7 cellular contexts compared by ENCODE assay signal in the genomic region with DNA sequence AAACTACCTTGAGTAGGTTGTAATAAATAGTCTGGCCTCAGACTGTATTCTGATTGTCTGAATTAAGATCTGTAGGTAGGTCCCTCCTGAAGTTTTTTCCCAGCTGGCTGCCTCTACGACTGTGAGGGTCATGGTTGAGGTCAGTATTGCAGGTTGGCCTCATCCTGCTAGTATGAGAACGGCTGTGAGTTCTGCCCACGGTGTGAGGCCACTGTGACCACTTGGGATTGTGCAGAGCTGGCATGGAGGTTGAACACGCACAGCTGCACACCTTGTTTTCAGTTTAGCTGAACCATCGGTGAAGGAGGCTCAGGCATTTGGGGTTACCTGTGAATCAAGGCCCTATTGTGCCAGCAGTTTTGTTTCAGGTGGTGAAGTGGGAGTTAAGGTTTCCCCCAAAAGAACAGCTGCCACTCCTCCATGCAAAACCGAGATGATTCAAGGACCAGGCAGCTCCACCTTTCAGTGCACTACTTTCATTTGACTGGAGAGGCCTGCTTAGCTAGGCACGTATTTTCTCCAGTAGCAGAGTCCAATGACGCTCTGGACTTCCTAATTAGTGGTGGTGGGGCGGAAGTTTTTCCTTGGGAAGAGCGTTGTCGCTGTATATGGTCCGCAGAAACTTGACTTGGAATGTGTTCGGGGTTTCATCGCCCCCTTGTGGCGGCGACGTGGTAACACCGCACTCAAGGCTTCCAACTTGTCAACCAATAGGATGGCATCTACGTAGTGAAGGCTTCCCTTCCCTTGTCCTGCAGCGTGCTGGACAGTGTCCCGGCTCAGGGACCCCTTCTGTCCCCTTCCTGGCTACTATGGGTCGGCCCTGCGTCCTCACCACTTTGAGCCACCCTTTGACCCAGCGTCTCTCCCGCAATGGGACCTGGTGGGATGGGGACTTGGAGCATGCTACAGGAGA. TPM values are rescaled to one million over a fixed set of nuclear protein-coding genes. Genes with fewer than 3 reads are reported as not detected.
DNase-seq lines count a peak whose midpoint lies in the region; ATAC-seq and TF ChIP-seq lines count a peak whose summit lies in the region.

No MANE protein-coding gene starts in this region.

- H3K4me1 ChIP-seq in HAP-1 (peaks cover 8% of the 10 kb centered on the region), left lung (peaks cover 0 to 9% of the 10 kb centered on the region in 2 donors)

- H3K4me3 ChIP-seq in GM12865 (ENCODE audit: low read depth, low read length) (peak overlapping the region; percentile 26; the same call in 1 of the 2 replicates), HAP-1 (no peak overlapping the region), dorsolateral prefrontal cortex (peak overlapping the region in 23 of 59 donors; percentile 1 to 43 (median 22)), left lung (no peak overlapping the region)

- no peaks in the 10 kb centered on the region for H3K9me3 ChIP-seq in HAP-1
- no peaks in the 10 kb centered on the region for H3K9me3 ChIP-seq in left lung

- peak; percentile 98 for ATAC-seq in left lung

- peak; percentile 72 for DNase-seq in GM12865 (ENCODE audit: low read depth)
- DNase-seq in HAP-1 (ENCODE audit: low spot score in 2 of 2): peak; percentile 77 to 82
- DNase-seq in NCI-H1092 treated with DMSO at 0.1 percent for 48 hours (lab: John Stamatoyannopoulos, UW): peak; percentile 33
- DNase-seq in activated CD4-positive, alpha-beta T cell treated with anti-CD3 and anti-CD28 coated beads for 4 hours: peak; percentile 9 to 39
- DNase-seq in dorsolateral prefrontal cortex: peak in 9 of 10 donors; percentile 36 to 68 (median 51)
- DNase-seq in left lung: peak; percentile 44 to 82
- peak in 2 of 3 experiments; percentile 6 to 24 for DNase-seq in stimulated activated CD4-positive, alpha-beta T cell treated with anti-CD3 and anti-CD28 coated beads, TNF-alpha, amount 100 ng/mL, for 24 hours (ENCODE audit: low read depth in 3 of 3)

- in situ Hi-C loops in HAP-1 (cut with MboI; ENCODE audit: low sequenced_read_pairs): loop anchor here (5.0 to 25.0 kb wide), 2 partner anchors 75 to 295 kb away; a partner anchor contains a TSS

- TF ChIP-seq CTCF in GM12865 (IDR thresholded peaks at IDR 0.05; ENCODE audit: insufficient read depth, low read depth, low read length, missing control alignments): peak; percentile 58
- TF ChIP-seq CTCF in dorsolateral prefrontal cortex (IDR thresholded peaks at IDR 0.05 in 54 of 56, conservative IDR thresholded peaks at IDR 0.05 in 2 of 56; ENCODE audit: low read depth in 1 of 56, partially characterized antibody in 56 of 56): peak; percentile 41 to 84 (median 71)
- TF ChIP-seq CTCF in left lung (IDR thresholded peaks at IDR 0.05): peak; percentile 52 to 76

- peaks cover 18% of the 10 kb centered on the region for H3K36me3 ChIP-seq in HAP-1 (replicated peaks)
- peaks cover 0 to 2% of the 10 kb centered on the region in 2 donors for H3K36me3 ChIP-seq in left lung

- intact Hi-C loops in dorsolateral prefrontal cortex (cut with DNase I): loop anchor here (2.0 to 10.0 kb wide), 2 partner anchors 72 to 76 kb away; no protein-coding TSS in a partner anchor
- intact Hi-C loops in left lung (cut with DNase I): loop anchor here in 1 of 2 donors (5.0 kb wide), 1 partner anchor 75 kb away; no protein-coding TSS in a partner anchor

- H3K27me3 ChIP-seq in HAP-1 (ENCODE audit: low read depth) (no peaks in the 10 kb centered on the region), dorsolateral prefrontal cortex (peaks cover 0 to 49% (median 3%) of the 10 kb centered on the region in 45 donors), left lung (no peaks in the 10 kb centered on the region)

- H3K27ac ChIP-seq in dorsolateral prefrontal cortex (peak overlapping the region in 4 of 59 donors; percentile 9 to 43 (median 26)), left lung (no peak overlapping the region)

RNA-seq across cellular contexts. Expression of a gene that starts 13.8 kb away (rescaled TPM):
- 10 to 100 TPM in 2 of 120 experiments, 1 to 10 TPM in 118; 2.1 to 11.2 (median 5.9) TPM for total RNA-seq in dorsolateral prefrontal cortex
- total RNA-seq in left lung: 1 to 10 TPM; 3.8 to 6.6 TPM

RNA-seq across cellular contexts. Expression of a gene that starts 13.8 kb away (rescaled TPM):
- total RNA-seq in dorsolateral prefrontal cortex (10 to 100 TPM in 83 of 120 experiments, 1 to 10 TPM in 37; 2.4 to 21.5 (median 12.1) TPM), left lung (10 to 100 TPM; 11.5 to 13.1 TPM)

RNA-seq across cellular contexts. Expression of a gene that starts 14.2 kb away (rescaled TPM):
- 10 to 100 TPM; 11.5 to 27.6 (median 19.0) TPM for total RNA-seq in dorsolateral prefrontal cortex
- total RNA-seq in left lung: 10 to 100 TPM; 20.4 to 20.7 TPM

RNA-seq across cellular contexts. Expression of a gene that starts 30.5 kb away (rescaled TPM):
- total RNA-seq in dorsolateral prefrontal cortex: 10 to 100 TPM; 44.5 to 95.0 (median 68.8) TPM
- 10 to 100 TPM; 71.5 to 85.2 TPM for total RNA-seq in left lung

RNA-seq across cellular contexts. Expression of a gene that starts 34.6 kb away (rescaled TPM):
- total RNA-seq in dorsolateral prefrontal cortex (10 to 100 TPM in 118 of 120 experiments, 1 to 10 TPM in 2; 8.5 to 27.1 (median 17.0) TPM), left lung (10 to 100 TPM in 1 of 2 donors, 1 to 10 TPM in 1; 7.0 to 27.4 TPM)

Comparison
In these comparisons a context has a peak if more than half of its experiments do, and no peak if none do; other contexts are left out.
1. DNase-seq: peak in every context shown above with its lines; median percentile 80 in HAP-1; 72 in GM12865; 63 in left lung; 51 in dorsolateral prefrontal cortex; 33 in NCI-H1092 treated with DMSO at 0.1 percent for 48 hours; 24 in activated CD4-positive, alpha-beta T cell treated with anti-CD3 and anti-CD28 coated beads for 4 hours; 15 in stimulated activated CD4-positive, alpha-beta T cell treated with anti-CD3 and anti-CD28 coated beads, TNF-alpha, amount 100 ng/mL, for 24 hours.